ENCODE assay signal across 8 cellular contexts in genomic region chr20:53869466-53870258, GRCh38.
DNase-seq lines count a peak whose midpoint lies in the region; ATAC-seq and TF ChIP-seq lines count a peak whose summit lies in the region.

No MANE protein-coding gene starts in this region.

- H3K4me2 ChIP-seq in trophoblast cell (ENCODE audit: low read length): no peak overlapping the region

- H2BK5ac ChIP-seq in trophoblast cell (ENCODE audit: low read depth, low read length, poor library complexity): peak overlapping the region; percentile 66

- intact Hi-C loops in aorta (cut with DNase I): loop anchor here (2.0 to 10.0 kb wide), 4 partner anchors 43 to 292 kb away; no protein-coding TSS in a partner anchor

- peaks cover 22% of the 10 kb centered on the region for H3K79me1 ChIP-seq in trophoblast cell (ENCODE audit: low read length)

- no peak overlapping the region for H3K4ac ChIP-seq in trophoblast cell (ENCODE audit: low read depth, low read length)

- H2AK5ac ChIP-seq in trophoblast cell (ENCODE audit: low read length): no peak overlapping the region

- peak; percentile 55 for ATAC-seq in GM21515 (IDR thresholded peaks at IDR 0.05; ENCODE audit: unreplicated experiment)
- peak; percentile 88 for ATAC-seq in aorta (ENCODE audit: low FRiP score)

- peaks cover 4% of the 10 kb centered on the region for H3K79me2 ChIP-seq in trophoblast cell (ENCODE audit: control insufficient read depth, insufficient read depth, low read length, poor library complexity)

- H2BK12ac ChIP-seq in trophoblast cell (ENCODE audit: low read length): peak overlapping the region; percentile 85

- H3K27me3 ChIP-seq in trophoblast cell (ENCODE audit: insufficient read depth, low read length): no peaks in the 10 kb centered on the region
- H3K27me3 ChIP-seq in aorta (ENCODE audit: control insufficient read depth in 1 of 2, insufficient read depth in 2 of 2, low read length in 1 of 2): no peaks in the 10 kb centered on the region

- H3K36me3 ChIP-seq in trophoblast cell (ENCODE audit: control insufficient read depth in 1 of 2, insufficient read depth in 2 of 2, low read length in 2 of 2) (no peaks in the 10 kb centered on the region), aorta (ENCODE audit: control insufficient read depth in 1 of 2, insufficient read depth in 2 of 2, low read length in 1 of 2) (no peaks in the 10 kb centered on the region)

- no peak overlapping the region for H3K14ac ChIP-seq in trophoblast cell (ENCODE audit: low read length)

- H3K4me3 ChIP-seq in foreskin fibroblast (ENCODE audit: low read depth in 1 of 2, low read length in 2 of 2) (no peak overlapping the region), trophoblast cell (ENCODE audit: low read depth, low read length) (no peak overlapping the region), aorta (ENCODE audit: low read length in 2 of 2) (no peak overlapping the region)

- no peak overlapping the region for H2AFZ ChIP-seq in trophoblast cell (ENCODE audit: insufficient read depth, low read length, poor library complexity)

- H2BK120ac ChIP-seq in trophoblast cell (ENCODE audit: insufficient read depth, low read length, poor library complexity): peak overlapping the region; percentile 74

- no peaks in the 10 kb centered on the region for H3K9me3 ChIP-seq in trophoblast cell (ENCODE audit: insufficient read depth, low read depth, low read length)
- H3K9me3 ChIP-seq in aorta (ENCODE audit: control insufficient read depth, low read length): no peaks in the 10 kb centered on the region

- H3K23ac ChIP-seq in trophoblast cell (ENCODE audit: low read length): no peak overlapping the region

- TF ChIP-seq CTCF in foreskin fibroblast (IDR thresholded peaks at IDR 0.05; ENCODE audit: low read depth, low read length): peak; percentile 77

- H3K27ac ChIP-seq in trophoblast cell (ENCODE audit: low read depth, low read length) (peak overlapping the region; percentile 68), aorta (ENCODE audit: low read depth in 1 of 2, low read length in 2 of 2) (no peak overlapping the region)

- H3K9ac ChIP-seq in trophoblast cell (ENCODE audit: low read length): no peak overlapping the region

- H4K8ac ChIP-seq in trophoblast cell (ENCODE audit: low read depth, low read length): no peak overlapping the region

- H3K18ac ChIP-seq in trophoblast cell (ENCODE audit: low read length): no peak overlapping the region

- no CpG with 5 or more reads among the region's 8 CpGs for WGBS in trophoblast cell (ENCODE audit: extremely low coverage, insufficient coverage, insufficient read length)
- 28 to 34% methylated on average over 8 of the region's 8 CpGs for WGBS in aorta, 2 donors

- H4K91ac ChIP-seq in trophoblast cell (ENCODE audit: low read depth, low read length): peak overlapping the region; percentile 79

- H3K4me1 ChIP-seq in trophoblast cell (ENCODE audit: control insufficient read depth in 1 of 2, insufficient read depth in 2 of 2, low read length in 2 of 2) (peaks cover 5 to 16% of the 10 kb centered on the region in 2 experiments), aorta (ENCODE audit: control insufficient read depth in 1 of 2, insufficient read depth in 2 of 2, low read length in 2 of 2) (no peaks in the 10 kb centered on the region)

- DNase-seq in DMS114 treated with DMSO at 0.1 percent for 48 hours (lab: John Stamatoyannopoulos, UW; ENCODE audit: unreplicated experiment) (peak; percentile 78), HuH-7.5 (ENCODE audit: low spot score) (peak; percentile 97), RPMI7951 (ENCODE audit: low read depth) (peak; percentile 84), activated T-helper 1 cell treated with Interleukin-2 at 50 U/mL for 16 hours (ENCODE audit: low read depth) (peak; percentile 37), foreskin fibroblast (peak; percentile 39 to 77), trophoblast cell (peak; percentile 76 to 91), aorta (peak in 1 of 2 donors; percentile 58)

- H4K12ac ChIP-seq in trophoblast cell (ENCODE audit: low read depth, low read length): no peak overlapping the region
